10 cellular contexts compared by ENCODE assay signal in genomic region chr9:131405858-131406566, GRCh38. TPM values are rescaled to one million over a fixed set of nuclear protein-coding genes. Genes with fewer than 3 reads are reported as not detected.
DNase-seq lines count a peak whose midpoint lies in the region; ATAC-seq, FAIRE-seq and TF ChIP-seq lines count a peak whose summit lies in the region.
"Had no signal": no experiment of that assay in that cellular context is flagged by ENCODE, and none has a peak within 500 bp of the region (broad histone marks: within the 10 kb centered on the region; RNA-seq: fewer than 3 reads in every experiment).

No MANE protein-coding gene starts in this region.

- H3K4me1 Mint-ChIP-seq in Calu3 (ENCODE audit: low read depth, unreplicated experiment), result peaks cover 47% of the 10 kb centered on the region

- peak overlapping the region; percentile 38 for H3K4me3 Mint-ChIP-seq in Calu3 (ENCODE audit: low read depth, unreplicated experiment)

- ATAC-seq in pancreas, result peak in 3 of 4 donors; percentile 11 to 49 (median 24)

- H3K4me2 ChIP-seq in fibroblast of lung (ENCODE audit: extremely low read depth, insufficient read depth, low read length), result peak overlapping the region; percentile 97

- H3K36me3 ChIP-seq in SJSA1, result peaks cover 6% of the 10 kb centered on the region; the same call in 1 of the 2 replicates
- no peaks in the 10 kb centered on the region for H3K36me3 ChIP-seq in fibroblast of lung (ENCODE audit: control insufficient read depth, insufficient read depth, low read length)
- no peaks in the 10 kb centered on the region for H3K36me3 ChIP-seq in pancreas
- peaks cover 47% of the 10 kb centered on the region for H3K36me3 ChIP-seq in MG63
- H3K36me3 ChIP-seq in H7 (replicated peaks; ENCODE audit: control insufficient read depth, insufficient read depth, low read length), result no peaks in the 10 kb centered on the region

- no peaks in the 10 kb centered on the region for H3K9me3 ChIP-seq in SJSA1 (replicated peaks)
- H3K9me3 ChIP-seq in fibroblast of lung (ENCODE audit: control insufficient read depth, insufficient read depth, low read depth, low read length), result no peaks in the 10 kb centered on the region
- H3K9me3 ChIP-seq in pancreas, result no peaks in the 10 kb centered on the region
- H3K9me3 ChIP-seq in MG63, result no peaks in the 10 kb centered on the region

- TF ChIP-seq CTCF in Calu3 (IDR thresholded peaks at IDR 0.05; ENCODE audit: unreplicated experiment), result no peak
- TF ChIP-seq CTCF in fibroblast of lung (conservative IDR thresholded peaks at IDR 0.05 in 1 of 2, IDR thresholded peaks at IDR 0.05 in 1 of 2; ENCODE audit: low read depth in 1 of 2, low read length in 2 of 2), result no peak
- TF ChIP-seq CTCF in pancreas (IDR thresholded peaks at IDR 0.05), result no peak

- 15 to 16% methylated on average over 9 of the region's 9 CpGs for WGBS in pancreas, 2 donors

- H3K4me1 ChIP-seq in SJSA1 (replicated peaks) (peaks cover 89% of the 10 kb centered on the region), fibroblast of lung (ENCODE audit: control insufficient read depth, extremely low read depth, insufficient read depth, low read length) (peaks cover 53% of the 10 kb centered on the region), pancreas (peaks cover 60 to 90% (median 74%) of the 10 kb centered on the region in 3 donors)

- H3K4me3 ChIP-seq in SJSA1, result no peak overlapping the region
- H3K4me3 ChIP-seq in fibroblast of lung (replicated peaks in 1 of 4; ENCODE audit: control extremely low read depth in 1 of 4, insufficient read depth in 1 of 4, low read depth in 3 of 4, low read length in 4 of 4), result peak overlapping the region; percentile 25 to 41 (median 26)
- peak overlapping the region in 1 of 4 donors; percentile 10 for H3K4me3 ChIP-seq in pancreas
- H3K4me3 ChIP-seq in MG63, result no peak overlapping the region
- no peak overlapping the region; the same call in 1 of the 2 replicates for H3K4me3 ChIP-seq in H7 (ENCODE audit: insufficient read depth, low read depth, low read length)

- no TSS peak for BruUV-seq in Calu3 (replicated peaks; lab: Mats Ljungman, UMichigan)

- H3K27me3 Mint-ChIP-seq in Calu3 (ENCODE audit: unreplicated experiment), result no peaks in the 10 kb centered on the region

- H3K79me2 ChIP-seq in fibroblast of lung (ENCODE audit: control insufficient read depth, insufficient read depth, low read length), result peaks cover 97% of the 10 kb centered on the region

- intact Hi-C loops in Calu3 (cut with micrococcal nuclease; ENCODE audit: unreplicated experiment), result no loop called here
- intact Hi-C loops in pancreas (cut with DNase I), result no loop called here

- DNase-seq in Calu3, result no peak
- DNase-seq in SJSA1 (ENCODE audit: low read depth in 1 of 2, low spot score in 2 of 2), result no peak
- no peak for DNase-seq in fibroblast of lung (ENCODE audit: low read depth in 2 of 2)
- DNase-seq in pancreas, result no peak
- no peak for DNase-seq in DMS79 treated with DMSO at 0.1 percent for 48 hours (lab: John Stamatoyannopoulos, UW)
- no peak for DNase-seq in MG63
- DNase-seq in H7, result no peak
- no peak for DNase-seq in NCI-H524 treated with DMSO at 0.1 percent for 48 hours (lab: John Stamatoyannopoulos, UW)
- DNase-seq: NK-92 treated with Interleukin-12 subunit alpha and Interleukin-12 subunit beta, amount 100 ng/mL, for 24 hours had no signal

- H3K9ac ChIP-seq in fibroblast of lung (ENCODE audit: insufficient read depth, low read length), result peak overlapping the region; percentile 33

- 0 out of 2 replicates have a peak overlapping the region, but pooled peaks have one; percentile 16 for H3K27ac ChIP-seq in SJSA1
- H3K27ac ChIP-seq in fibroblast of lung (ENCODE audit: insufficient read depth, low read length), result peak overlapping the region; percentile 65
- peak overlapping the region in 3 of 4 donors; percentile 50 to 67 (median 53) for H3K27ac ChIP-seq in pancreas

- H2AFZ ChIP-seq in fibroblast of lung (ENCODE audit: low read length), result no peak overlapping the region

- peaks cover 2% of the 10 kb centered on the region for H4K20me1 ChIP-seq in fibroblast of lung (ENCODE audit: control insufficient read depth, extremely low read depth, insufficient read depth, low read length)

- FAIRE-seq in pancreas (lab: Jason Lieb, UNC), result no peak
- FAIRE-seq: endometrium had no signal

- H3K9me3 Mint-ChIP-seq in Calu3 (ENCODE audit: low read depth, unreplicated experiment), result no peaks in the 10 kb centered on the region

- H3K36me3 Mint-ChIP-seq in Calu3 (ENCODE audit: insufficient read depth, unreplicated experiment), result peaks cover 29% of the 10 kb centered on the region

- H3K27me3 ChIP-seq in SJSA1 (replicated peaks) (no peaks in the 10 kb centered on the region), fibroblast of lung (ENCODE audit: control insufficient read depth, insufficient read depth, low read length) (no peaks in the 10 kb centered on the region), pancreas (no peaks in the 10 kb centered on the region), MG63 (no peaks in the 10 kb centered on the region), H7 (ENCODE audit: control insufficient read depth, insufficient read depth, low read length) (no peaks in the 10 kb centered on the region)

- no peak overlapping the region for H3K27ac Mint-ChIP-seq in Calu3 (ENCODE audit: unreplicated experiment)

- CTCF ChIA-PET in Calu3 (lab: Charles Lee), result interaction anchor here (0.8 to 1.8 kb wide), 3 partner anchors 9 to 56 kb away, joined by 3 to 5 read pairs (median 3); no protein-coding TSS in a partner anchor

RNA-seq across cellular contexts. Expression of gene PRRC2B, which starts 12.1 kb away (rescaled TPM):
- 137 and 143 TPM in 2 replicates for total RNA-seq in Calu3 (2022)
- 38.4 and 41.1 TPM in 2 replicates for total RNA-seq in SJSA1 (2014; rRNA removed; shearing (Covaris generic))
- 51.4 and 66.4 TPM in 2 replicates for total RNA-seq in fibroblast of lung
- 29.7 and 29.9 TPM in 2 replicates for polyA plus RNA-seq in fibroblast of lung
- polyA plus RNA-seq in fibroblast of lung (2012), result 47.1 and 74.6 TPM in 2 replicates
- polyA minus RNA-seq in fibroblast of lung (ENCODE audit: low replicate concordance), result 120 and 241 TPM in 2 replicates
- total RNA-seq in pancreas, result 100 to 1,000 TPM in 2 of 6 donors, 10 to 100 TPM in 4; 67.4 to 132 (median 94.9) TPM
- polyA plus RNA-seq in pancreas, result 10 to 100 TPM; 44.8 to 77.9 TPM
- 24.0 and 39.2 TPM in 2 replicates for total RNA-seq in MG63 (2014; rRNA removed; shearing (Covaris generic); ENCODE audit: low replicate concordance)
- total RNA-seq in H7 (2014; rRNA removed; shearing (Covaris generic)), result 77.4 and 102 TPM in 2 replicates

Comparison
In these comparisons a context has a peak if more than half of its experiments do, and no peak if none do; other contexts are left out.
1. H3K4me3 ChIP-seq: peak in fibroblast of lung (4 of 4); none in SJSA1 (single experiment), MG63 (single experiment) and H7 (single experiment).
2. Peak in every context shown above with its lines, with median percentiles within 50 percentile points of each other: H3K27ac ChIP-seq.